Comparison of ENCODE assay signal across 1 cellular context in genomic region chr16:11539635-11540034, GRCh38.
TF ChIP-seq lines count a peak whose summit lies in the region.

No MANE protein-coding gene starts in this region.

TF ChIP-seq in GM23338, 12 proteins besides CTCF, POLR2A, EP300 and RAD21 (continued from another document):
- TF ChIP-seq ZNF462 (CRISPR knock-in tag; IDR thresholded peaks at IDR 0.05) (no peak), EZH2 (IDR thresholded peaks at IDR 0.05; ENCODE audit: low read depth, unreplicated experiment) (no peak)
TF ChIP-seq in GM23338: peak in this region for 0.
